In genomic region chr14:68506021-68506644, GRCh38 we compare ENCODE assay signal across 8 cellular contexts.
DNase-seq lines count a peak whose midpoint lies in the region; ATAC-seq lines count a peak whose summit lies in the region.

No MANE protein-coding gene starts in this region.

- peak overlapping the region; percentile 72 for H3K4me3 ChIP-seq in CD4-positive, CD25-positive, alpha-beta regulatory T cell (ENCODE audit: low read depth, low read length)
- H3K4me3 ChIP-seq in adipocyte (ENCODE audit: low read length) (no peak overlapping the region), mucosa of rectum (ENCODE audit: low read length in 2 of 2) (no peak overlapping the region), HAP-1 (no peak overlapping the region)

- H3K4me1 Mint-ChIP-seq in CD4-positive, CD25-positive, alpha-beta regulatory T cell = peaks cover 18 to 94% (median 32%) of the 10 kb centered on the region in 4 donors

- DNase-seq in CD4-positive, CD25-positive, alpha-beta regulatory T cell = no peak
- DNase-seq in adipocyte (ENCODE audit: low read depth) = peak; percentile 58
- DNase-seq in NCI-H2107 (lab: John Stamatoyannopoulos, UW) = no peak
- DNase-seq in middle frontal gyrus (ENCODE audit: extremely low spot score, low spot score) = no peak
- DNase-seq in HAP-1 (ENCODE audit: low spot score in 2 of 2) = no peak
- DNase-seq in Ammon's horn (ENCODE audit: low spot score) = no peak

- no peaks in the 10 kb centered on the region for H3K9me3 ChIP-seq in CD4-positive, CD25-positive, alpha-beta regulatory T cell (ENCODE audit: control insufficient read depth in 2 of 2, low read length in 2 of 2)
- H3K9me3 ChIP-seq in adipocyte (ENCODE audit: control insufficient read depth, low read length) (no peaks in the 10 kb centered on the region), mucosa of rectum (ENCODE audit: control insufficient read depth in 2 of 2, low read length in 2 of 2) (no peaks in the 10 kb centered on the region), HAP-1 (no peaks in the 10 kb centered on the region)

- peak overlapping the region; percentile 35 to 76 (median 67) for H3K4me3 Mint-ChIP-seq in CD4-positive, CD25-positive, alpha-beta regulatory T cell

- H3K27ac ChIP-seq in CD4-positive, CD25-positive, alpha-beta regulatory T cell (ENCODE audit: insufficient read depth, low read length, poor library complexity, severe bottlenecking) = peak overlapping the region; percentile 64
- H3K27ac ChIP-seq in mucosa of rectum (ENCODE audit: low read depth in 2 of 2, low read length in 2 of 2) = peak overlapping the region; percentile 46 to 70

- in situ Hi-C loops in HAP-1 (cut with MboI; ENCODE audit: low sequenced_read_pairs) = no loop called here

- no peaks in the 10 kb centered on the region for H3K27me3 ChIP-seq in CD4-positive, CD25-positive, alpha-beta regulatory T cell (ENCODE audit: control insufficient read depth, insufficient read depth, low read length)
- no peaks in the 10 kb centered on the region for H3K27me3 ChIP-seq in adipocyte (replicated peaks; ENCODE audit: control insufficient read depth, insufficient read depth, low read length)
- no peaks in the 10 kb centered on the region for H3K27me3 ChIP-seq in mucosa of rectum (ENCODE audit: control insufficient read depth in 2 of 2, insufficient read depth in 2 of 2, low read length in 2 of 2)
- no peaks in the 10 kb centered on the region for H3K27me3 ChIP-seq in HAP-1 (ENCODE audit: low read depth)

- no peaks in the 10 kb centered on the region for H3K27me3 Mint-ChIP-seq in CD4-positive, CD25-positive, alpha-beta regulatory T cell

- H3K9ac ChIP-seq in adipocyte (ENCODE audit: low read length) (peak overlapping the region; percentile 30), mucosa of rectum (ENCODE audit: low read depth in 1 of 2, low read length in 2 of 2) (no peak overlapping the region)

- H3K36me3 ChIP-seq in CD4-positive, CD25-positive, alpha-beta regulatory T cell (ENCODE audit: control insufficient read depth, insufficient read depth, low read length) = no peaks in the 10 kb centered on the region
- H3K36me3 ChIP-seq in adipocyte (ENCODE audit: control insufficient read depth, insufficient read depth, low read length, severe bottlenecking) (no peaks in the 10 kb centered on the region), mucosa of rectum (ENCODE audit: control insufficient read depth in 2 of 2, insufficient read depth in 2 of 2, low read length in 2 of 2) (no peaks in the 10 kb centered on the region), HAP-1 (replicated peaks) (no peaks in the 10 kb centered on the region)

- H3K36me3 Mint-ChIP-seq in CD4-positive, CD25-positive, alpha-beta regulatory T cell = no peaks in the 10 kb centered on the region

- H3K9me3 Mint-ChIP-seq in CD4-positive, CD25-positive, alpha-beta regulatory T cell = no peaks in the 10 kb centered on the region

- peaks cover 47% of the 10 kb centered on the region for H3K4me1 ChIP-seq in CD4-positive, CD25-positive, alpha-beta regulatory T cell (ENCODE audit: control insufficient read depth, insufficient read depth, low read length, poor library complexity, severe bottlenecking)
- peaks cover 27% of the 10 kb centered on the region for H3K4me1 ChIP-seq in adipocyte (ENCODE audit: control insufficient read depth, insufficient read depth, low read length)
- H3K4me1 ChIP-seq in mucosa of rectum (ENCODE audit: control insufficient read depth in 2 of 2, insufficient read depth in 2 of 2, low read length in 2 of 2) = peaks cover 0 to 21% of the 10 kb centered on the region in 2 donors
- no peaks in the 10 kb centered on the region for H3K4me1 ChIP-seq in HAP-1

- ATAC-seq in CD4-positive, CD25-positive, alpha-beta regulatory T cell (ENCODE audit: low read depth in 2 of 2) = no peak
- peak; percentile 5 for ATAC-seq in HG02588 (IDR thresholded peaks at IDR 0.05; ENCODE audit: unreplicated experiment)

- H3K27ac Mint-ChIP-seq in CD4-positive, CD25-positive, alpha-beta regulatory T cell = peak overlapping the region; percentile 87 to 99 (median 89)
